ENCODE assay signal across 18 cellular contexts in the genomic region with DNA sequence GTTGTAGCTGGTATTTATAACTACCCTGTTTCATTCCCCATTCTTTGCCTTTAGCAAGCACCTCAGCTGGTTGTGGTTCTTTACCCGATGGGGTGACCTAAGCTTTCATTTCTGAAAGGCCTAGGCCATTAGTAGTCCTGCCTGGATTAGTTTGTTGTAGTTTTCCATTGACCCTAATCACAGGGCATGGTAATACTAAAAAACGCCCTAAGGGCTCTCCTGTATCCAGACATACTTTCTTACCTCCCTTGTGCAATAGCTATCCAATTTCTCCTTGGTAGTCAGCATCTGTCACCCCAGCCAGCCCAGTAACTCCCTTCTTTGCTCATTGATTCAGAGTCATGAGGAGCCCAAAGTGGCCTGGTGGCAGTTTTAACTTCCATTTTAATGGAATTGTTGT. TPM values are rescaled to one million over a fixed set of nuclear protein-coding genes. Genes with fewer than 3 reads are reported as not detected.
DNase-seq lines count a peak whose midpoint lies in the region; ATAC-seq and TF ChIP-seq lines count a peak whose summit lies in the region.
"Had no signal": no experiment of that assay in that cellular context is flagged by ENCODE, and none has a peak within 500 bp of the region (broad histone marks: within the 10 kb centered on the region; RNA-seq: fewer than 3 reads in every experiment).

No MANE protein-coding gene starts in this region.

- peak overlapping the region; percentile 3 for H3K27ac Mint-ChIP-seq in MCF 10A (ENCODE audit: low read depth, unreplicated experiment)
- H3K27ac Mint-ChIP-seq: activated naive CD4-positive, alpha-beta T cell treated with anti-CD3 and anti-CD28 coated beads, Interleukin-2, amount 10 ng/mL, durations not matched to agents 7 days and 5 days had no signal

- H3K36me3 Mint-ChIP-seq in MCF 10A (ENCODE audit: insufficient read depth, unreplicated experiment) = no peaks in the 10 kb centered on the region
- H3K36me3 Mint-ChIP-seq: activated naive CD4-positive, alpha-beta T cell treated with anti-CD3 and anti-CD28 coated beads, Interleukin-2, amount 10 ng/mL, durations not matched to agents 7 days and 5 days had no signal

- H3K23ac ChIP-seq in IMR-90 (ENCODE audit: low read depth, low read length) = no peak overlapping the region

- peaks cover 28% of the 10 kb centered on the region for H3K4me1 Mint-ChIP-seq in MCF 10A (ENCODE audit: insufficient read depth, unreplicated experiment)

- H3K14ac ChIP-seq in IMR-90 (replicated peaks; ENCODE audit: low read depth, low read length) = no peak overlapping the region; the same call in 1 of the 2 replicates

- H3K9me1 ChIP-seq in IMR-90 (ENCODE audit: insufficient read depth, low read length) = no peaks in the 10 kb centered on the region

- peaks cover 2% of the 10 kb centered on the region; the same call in 1 of the 2 replicates for H3K4me1 ChIP-seq in IMR-90 (ENCODE audit: control insufficient read depth, insufficient read depth, low read length)
- H3K4me1 ChIP-seq: body of pancreas, HAP-1 had no signal

- intact Hi-C loops in IMR-90 (cut with micrococcal nuclease) = no loop called here
- intact Hi-C loops in MCF 10A (cut with micrococcal nuclease) = no loop called here

- no TSS peak for BruUV-seq in IMR-90 (replicated peaks; lab: Mats Ljungman, UMichigan)
- BruUV-seq in MCF 10A (replicated peaks; lab: Mats Ljungman, UMichigan) = no TSS peak

- no peak overlapping the region for H3K4me2 ChIP-seq in IMR-90 (ENCODE audit: low read depth, low read length)
- H3K4me2 ChIP-seq: BLaER1 treated with 17β-estradiol and CSF1 and Interleukin-3, amounts not matched to agents 10 nM and 100 nM; KMS-11 had no signal

- H2BK120ac ChIP-seq in IMR-90 (ENCODE audit: low read depth, low read length) = no peak overlapping the region

- TF ChIP-seq POLR2A in IMR-90 (IDR thresholded peaks at IDR 0.05; ENCODE audit: low read depth, low read length) = no peak

- no peaks in the 10 kb centered on the region for H3K79me1 ChIP-seq in IMR-90 (ENCODE audit: low read depth in 1 of 2, low read length in 2 of 2)

- H2AK5ac ChIP-seq in IMR-90 (ENCODE audit: low read depth, low read length) = no peak overlapping the region

- POLR2A ChIA-PET in IMR-90 (lab: Charles Lee; ENCODE audit: unreplicated experiment) (interaction anchor here (1.5 kb wide), 1 partner anchor 9 kb away, joined by 4 read pairs; no protein-coding TSS in a partner anchor), MCF 10A (lab: Yijun Ruan, JAX) (interaction anchor here (0.6 to 0.9 kb wide), 3 partner anchors 48 to 108 kb away, joined by 3 to 5 read pairs (median 3); a partner anchor contains a TSS)

- no peak overlapping the region for H4K5ac ChIP-seq in IMR-90 (ENCODE audit: low read depth, low read length)

- DNase-seq in Daoy (ENCODE audit: low read depth) (peak; percentile 51), IMR-90 (peak; percentile 64), MCF 10A (ENCODE audit: unreplicated experiment) (peak; percentile 84), kidney tubule cell (ENCODE audit: low spot score) (peak; percentile 51), cerebellar nuclear complex (lab: John Stamatoyannopoulos, UW) (no peak), activated gamma-delta T cell treated with Interleukin-2 at 50 U/mL for 16 hours (no peak), nucleus accumbens (lab: John Stamatoyannopoulos, UW) (no peak), KBM-7 (no peak)
- DNase-seq: activated naive CD4-positive, alpha-beta T cell treated with anti-CD3 and anti-CD28 coated beads, Interleukin-2, amount 10 ng/mL, durations not matched to agents 7 days and 5 days; body of pancreas; NCI-H1436 treated with DMSO at 0.1 percent for 48 hours; occipital lobe; stimulated activated naive CD4-positive, alpha-beta T cell treated with Interleukin-2 at 50 U/mL for 16 hours; upper lobe of right lung had no signal

- H2AFZ ChIP-seq in IMR-90 (replicated peaks; ENCODE audit: low read length, poor library complexity) = no peak overlapping the region

- no peak for TF ChIP-seq RAD21 in IMR-90 (IDR thresholded peaks at IDR 0.05; ENCODE audit: low read length)

- dilution Hi-C loops in IMR-90 (cut with HindIII; ENCODE audit: low sequenced_read_pairs, unreplicated experiment) = no loop called here

- H3K4me3 Mint-ChIP-seq in MCF 10A (ENCODE audit: unreplicated experiment) = no peak overlapping the region
- H3K4me3 Mint-ChIP-seq: activated naive CD4-positive, alpha-beta T cell treated with anti-CD3 and anti-CD28 coated beads, Interleukin-2, amount 10 ng/mL, durations not matched to agents 7 days and 5 days had no signal

- H2AK9ac ChIP-seq in IMR-90 (replicated peaks; ENCODE audit: low read depth, low read length, poor library complexity) = no peak overlapping the region

- no peak overlapping the region for H3K56ac ChIP-seq in IMR-90 (ENCODE audit: extremely low read depth, insufficient read depth, low read length)

- no peaks in the 10 kb centered on the region for H4K20me1 ChIP-seq in IMR-90 (ENCODE audit: insufficient read depth, low read length)
- H4K20me1 ChIP-seq: BLaER1 treated with 17β-estradiol and CSF1 and Interleukin-3, amounts not matched to agents 10 nM and 100 nM had no signal

- H3K36me3 ChIP-seq in IMR-90 (ENCODE audit: control insufficient read depth, insufficient read depth, low read length) = peaks cover 11% of the 10 kb centered on the region; the same call in 1 of the 2 replicates
- H3K36me3 ChIP-seq: BLaER1 treated with 17β-estradiol and CSF1 and Interleukin-3, amounts not matched to agents 10 nM and 100 nM; HAP-1 had no signal

- TF ChIP-seq CTCF in IMR-90 (conservative IDR thresholded peaks at IDR 0.05; ENCODE audit: low read depth, low read length) (no peak), MCF 10A (IDR thresholded peaks at IDR 0.05; ENCODE audit: unreplicated experiment) (no peak)

- H2BK20ac ChIP-seq in IMR-90 (ENCODE audit: low read depth, low read length) = no peak overlapping the region

- no peak overlapping the region for H3K9ac ChIP-seq in IMR-90 (ENCODE audit: low read depth, low read length)
- H3K9ac ChIP-seq: BLaER1 treated with 17β-estradiol and CSF1 and Interleukin-3, amounts not matched to agents 10 nM and 100 nM; KMS-11 had no signal

- H3K27me3 ChIP-seq in IMR-90 (ENCODE audit: control insufficient read depth, insufficient read depth, low read length) = no peaks in the 10 kb centered on the region
- H3K27me3 ChIP-seq: body of pancreas, upper lobe of right lung had no signal

- H3K4ac ChIP-seq in IMR-90 (ENCODE audit: low read depth, low read length) = no peak overlapping the region

- no peak overlapping the region for H3K27ac ChIP-seq in IMR-90 (ENCODE audit: insufficient read depth, low read length)
- H3K27ac ChIP-seq: BLaER1 treated with 17β-estradiol and CSF1 and Interleukin-3, amounts not matched to agents 10 nM and 100 nM; body of pancreas; KMS-11; upper lobe of right lung had no signal

- no peaks in the 10 kb centered on the region for H3K9me3 ChIP-seq in IMR-90 (ENCODE audit: control insufficient read depth, insufficient read depth, low read length)
- H3K9me3 ChIP-seq: BLaER1 treated with 17β-estradiol and CSF1 and Interleukin-3, amounts not matched to agents 10 nM and 100 nM; body of pancreas; HAP-1; upper lobe of right lung had no signal

- CTCF ChIA-PET in IMR-90 (lab: Yijun Ruan, JAX) = no interaction called here
- CTCF ChIA-PET in MCF 10A (lab: Yijun Ruan, JAX) = interaction anchor here (0.7 to 3.3 kb wide), 5 partner anchors 14 to 109 kb away, joined by 3 to 17 read pairs (median 3); no protein-coding TSS in a partner anchor

- H4K8ac ChIP-seq in IMR-90 (ENCODE audit: low read depth in 2 of 2, low read length in 2 of 2) = no peak overlapping the region

- H2BK5ac ChIP-seq in IMR-90 (ENCODE audit: low read depth, low read length, poor library complexity, severe bottlenecking) = peak overlapping the region; percentile 20

- in situ Hi-C loops in IMR-90 (cut with MboI; ENCODE audit: low sequenced_read_pairs) (no loop called here), KBM-7 (cut with MboI; ENCODE audit: low pct_unique_long_range_greater_than_20kb, low sequenced_read_pairs) (no loop called here)

- H4K91ac ChIP-seq in IMR-90 (ENCODE audit: insufficient read depth, low read depth, low read length) = no peak overlapping the region

- no peaks in the 10 kb centered on the region for H3K27me3 Mint-ChIP-seq in MCF 10A (ENCODE audit: insufficient read depth, unreplicated experiment)

- ATAC-seq in IMR-90 (ENCODE audit: low read depth) = peak; percentile 71
- ATAC-seq: body of pancreas, Panc1, upper lobe of right lung had no signal

- no peak overlapping the region for H2BK15ac ChIP-seq in IMR-90 (ENCODE audit: low read depth, low read length)

- no CpG with 5 or more reads among the region's 2 CpGs for WGBS in IMR-90 (ENCODE audit: extremely low coverage in 2 of 2, insufficient read length in 1 of 2), 2 experiments

- H3K4me3 ChIP-seq in IMR-90 (ENCODE audit: insufficient read depth, low read depth, low read length) = no peak overlapping the region
- H3K4me3 ChIP-seq: BLaER1 treated with 17β-estradiol and CSF1 and Interleukin-3, amounts not matched to agents 10 nM and 100 nM; body of pancreas; HAP-1; upper lobe of right lung had no signal

- H3K18ac ChIP-seq in IMR-90 (ENCODE audit: low read depth, low read length) = peak overlapping the region; percentile 25; the same call in 1 of the 2 replicates

- H3K9me3 Mint-ChIP-seq in MCF 10A (ENCODE audit: unreplicated experiment) = no peaks in the 10 kb centered on the region
- H3K9me3 Mint-ChIP-seq: activated naive CD4-positive, alpha-beta T cell treated with anti-CD3 and anti-CD28 coated beads, Interleukin-2, amount 10 ng/mL, durations not matched to agents 7 days and 5 days had no signal

TF ChIP-seq in IMR-90, 13 proteins besides CTCF, POLR2A, EP300 and RAD21:
- TF ChIP-seq RCOR1 (IDR thresholded peaks at IDR 0.05; ENCODE audit: insufficient replicate concordance, low read length) (no peak), MAZ (IDR thresholded peaks at IDR 0.05; ENCODE audit: borderline replicate concordance, low read depth, low read length) (no peak), MXI1 (IDR thresholded peaks at IDR 0.05; ENCODE audit: borderline replicate concordance, low read depth, low read length) (no peak), CEBPB (IDR thresholded peaks at IDR 0.05; ENCODE audit: low read depth, low read length) (peak; percentile 73)
TF ChIP-seq in IMR-90: peak in this region for 1.

RNA-seq across cellular contexts. Expression of a gene that starts 24.0 kb away (rescaled TPM):
- 3.9 and 4.1 TPM in 2 replicates for total RNA-seq in Daoy (2014; rRNA removed; shearing (Covaris generic))
- total RNA-seq in IMR-90 (2012; rRNA removed) = 0.18 and 0.28 TPM in 2 replicates
- polyA plus RNA-seq in IMR-90 (2012; rRNA removed) = 0.19 and 0.38 TPM in 2 replicates
- polyA plus RNA-seq in IMR-90 (2012; cell fraction: cytosol; rRNA removed) = 0.16 and 0.26 TPM in 2 replicates
- polyA plus RNA-seq in IMR-90 (2012; cell fraction: nucleus; rRNA removed; ENCODE audit: low replicate concordance) = 0.10 and 0.66 TPM in 2 replicates
- total RNA-seq in MCF 10A (2022) = 0.26 TPM in 1 of 2 replicates, not detected in the other

Comparison
In these comparisons a context has a peak if more than half of its experiments do, and no peak if none do; other contexts are left out.
1. DNase-seq: peak in Daoy (single experiment), IMR-90 (single experiment), MCF 10A (single experiment) and kidney tubule cell (single experiment); none in cerebellar nuclear complex (0 of 2), activated gamma-delta T cell treated with Interleukin-2 at 50 U/mL for 16 hours (single experiment), nucleus accumbens (0 of 56) and KBM-7 (single experiment).